In genomic region chr1:212671342-212672031, GRCh38 we compare ENCODE assay signal across 8 cellular contexts. TPM values are rescaled to one million over a fixed set of nuclear protein-coding genes. Genes with fewer than 3 reads are reported as not detected.
DNase-seq lines count a peak whose midpoint lies in the region; ATAC-seq and TF ChIP-seq lines count a peak whose summit lies in the region.

No MANE protein-coding gene starts in this region.

- POLR2A ChIA-PET in activated CD4-positive, alpha-beta T cell treated with anti-CD3 and anti-CD28 coated beads for 36 hours (lab: Charles Lee), result no interaction called here
- POLR2A ChIA-PET in activated CD4-positive, alpha-beta T cell treated with anti-CD3 and anti-CD28 coated beads, Interleukin-2, amount 10 ng/mL, durations not matched to agents 7 days and 5 days (lab: Charles Lee), result interaction anchor here (0.6 kb wide), 1 partner anchor 120 kb away, joined by 4 read pairs; the partner anchor contains the start of gene NSL1
- POLR2A ChIA-PET in PC-9 (lab: Charles Lee; ENCODE audit: unreplicated experiment), result no interaction called here
- POLR2A ChIA-PET in naive thymus-derived CD4-positive, alpha-beta T cell (lab: Charles Lee), result no interaction called here

- peak; percentile 38 for DNase-seq in activated CD4-positive, alpha-beta T cell treated with anti-CD3 and anti-CD28 coated beads for 36 hours
- no peak for DNase-seq in activated CD4-positive, alpha-beta T cell treated with anti-CD3 and anti-CD28 coated beads, Interleukin-2, amount 10 ng/mL, durations not matched to agents 7 days and 5 days
- peak; percentile 63 to 72 for DNase-seq in PC-9
- DNase-seq in epithelial cell of esophagus (ENCODE audit: low read depth), result peak; percentile 92
- no peak for DNase-seq in naive thymus-derived CD4-positive, alpha-beta T cell
- no peak for DNase-seq in activated CD4-positive, alpha-beta T cell treated with anti-CD3 and anti-CD28 coated beads for 4 hours

- 0 out of 2 replicates have a peak, but pooled peaks cover 2% of the 10 kb centered on the region for H3F3A ChIP-seq in Loucy (ENCODE audit: low read depth)
- H3F3A ChIP-seq in PC-9 (ENCODE audit: insufficient read depth, low read depth), result peaks cover 18% of the 10 kb centered on the region; the same call in 1 of the 2 replicates

- H3K4me3 ChIP-seq in Loucy (ENCODE audit: low read length, poor library complexity, severe bottlenecking), result no peak overlapping the region
- no peak overlapping the region for H3K4me3 ChIP-seq in PC-9
- H3K4me3 ChIP-seq in epithelial cell of esophagus (ENCODE audit: low read length), result no peak overlapping the region
- H3K4me3 ChIP-seq in naive thymus-derived CD4-positive, alpha-beta T cell (ENCODE audit: low read length), result no peak overlapping the region

- no peak overlapping the region for H3K4me2 ChIP-seq in Loucy (ENCODE audit: low read depth, low read length, poor library complexity, severe bottlenecking)
- peak overlapping the region; percentile 39 for H3K4me2 ChIP-seq in PC-9

- H3K9ac ChIP-seq in Loucy (ENCODE audit: low read depth, low read length, poor library complexity, severe bottlenecking), result no peak overlapping the region

- intact Hi-C loops in activated CD4-positive, alpha-beta T cell treated with anti-CD3 and anti-CD28 coated beads for 36 hours (cut with DNase I, micrococcal nuclease), result no loop called here
- intact Hi-C loops in PC-9 (cut with micrococcal nuclease; ENCODE audit: unreplicated experiment), result no loop called here
- intact Hi-C loops in naive thymus-derived CD4-positive, alpha-beta T cell (cut with micrococcal nuclease), result no loop called here

- no peaks in the 10 kb centered on the region for H3K9me3 Mint-ChIP-seq in activated CD4-positive, alpha-beta T cell treated with anti-CD3 and anti-CD28 coated beads for 36 hours (ENCODE audit: low read depth)
- no peaks in the 10 kb centered on the region for H3K9me3 Mint-ChIP-seq in activated CD4-positive, alpha-beta T cell treated with anti-CD3 and anti-CD28 coated beads, Interleukin-2, amount 10 ng/mL, durations not matched to agents 7 days and 5 days
- no peaks in the 10 kb centered on the region for H3K9me3 Mint-ChIP-seq in naive thymus-derived CD4-positive, alpha-beta T cell

- H3K36me3 Mint-ChIP-seq in activated CD4-positive, alpha-beta T cell treated with anti-CD3 and anti-CD28 coated beads for 36 hours (ENCODE audit: low read depth), result no peaks in the 10 kb centered on the region
- H3K36me3 Mint-ChIP-seq in activated CD4-positive, alpha-beta T cell treated with anti-CD3 and anti-CD28 coated beads, Interleukin-2, amount 10 ng/mL, durations not matched to agents 7 days and 5 days (ENCODE audit: low read depth), result no peaks in the 10 kb centered on the region
- no peaks in the 10 kb centered on the region for H3K36me3 Mint-ChIP-seq in naive thymus-derived CD4-positive, alpha-beta T cell

- H3K27ac ChIP-seq in PC-9, result no peak overlapping the region
- H3K27ac ChIP-seq in naive thymus-derived CD4-positive, alpha-beta T cell (ENCODE audit: low read depth, low read length), result no peak overlapping the region

- no peaks in the 10 kb centered on the region for H3K9me2 ChIP-seq in Loucy (replicated peaks; ENCODE audit: low read depth, low read length)
- H3K9me2 ChIP-seq in PC-9 (ENCODE audit: insufficient read depth), result no peaks in the 10 kb centered on the region

- H3K79me2 ChIP-seq in Loucy (ENCODE audit: insufficient read depth, low read length), result no peaks in the 10 kb centered on the region
- no peaks in the 10 kb centered on the region for H3K79me2 ChIP-seq in PC-9 (ENCODE audit: low read depth)

- H3K27ac Mint-ChIP-seq in activated CD4-positive, alpha-beta T cell treated with anti-CD3 and anti-CD28 coated beads for 36 hours, result peak overlapping the region; percentile 18
- H3K27ac Mint-ChIP-seq in activated CD4-positive, alpha-beta T cell treated with anti-CD3 and anti-CD28 coated beads, Interleukin-2, amount 10 ng/mL, durations not matched to agents 7 days and 5 days, result no peak overlapping the region
- H3K27ac Mint-ChIP-seq in naive thymus-derived CD4-positive, alpha-beta T cell, result no peak overlapping the region

- no peaks in the 10 kb centered on the region for H3K27me3 ChIP-seq in Loucy (ENCODE audit: insufficient read depth, low read length, poor library complexity, severe bottlenecking)
- H3K27me3 ChIP-seq in PC-9 (ENCODE audit: insufficient read depth, low read depth), result no peaks in the 10 kb centered on the region
- no peaks in the 10 kb centered on the region for H3K27me3 ChIP-seq in naive thymus-derived CD4-positive, alpha-beta T cell (ENCODE audit: control insufficient read depth in 2 of 2, insufficient read depth in 2 of 2, low read length in 2 of 2)

- BruUV-seq in PC-9 (replicated peaks; lab: Mats Ljungman, UMichigan), result no TSS peak

- no peak overlapping the region for H3K4me3 Mint-ChIP-seq in activated CD4-positive, alpha-beta T cell treated with anti-CD3 and anti-CD28 coated beads for 36 hours
- no peak overlapping the region for H3K4me3 Mint-ChIP-seq in activated CD4-positive, alpha-beta T cell treated with anti-CD3 and anti-CD28 coated beads, Interleukin-2, amount 10 ng/mL, durations not matched to agents 7 days and 5 days
- H3K4me3 Mint-ChIP-seq in naive thymus-derived CD4-positive, alpha-beta T cell, result peak overlapping the region in 1 of 10 donors; percentile 1

- no peaks in the 10 kb centered on the region for H3K36me3 ChIP-seq in Loucy (ENCODE audit: insufficient read depth, low read length)
- H3K36me3 ChIP-seq in PC-9 (ENCODE audit: low read depth), result no peaks in the 10 kb centered on the region
- no peaks in the 10 kb centered on the region for H3K36me3 ChIP-seq in naive thymus-derived CD4-positive, alpha-beta T cell (ENCODE audit: control insufficient read depth in 2 of 3, insufficient read depth in 3 of 3, low read length in 3 of 3)

- H4K20me1 ChIP-seq in Loucy (ENCODE audit: insufficient read depth, low read length, poor library complexity, severe bottlenecking), result no peaks in the 10 kb centered on the region
- H4K20me1 ChIP-seq in PC-9 (ENCODE audit: insufficient read depth), result no peaks in the 10 kb centered on the region

- H2AFZ ChIP-seq in Loucy (ENCODE audit: low read length), result peak overlapping the region; percentile 34; the same call in 1 of the 2 replicates
- no peak overlapping the region for H2AFZ ChIP-seq in PC-9

- TF ChIP-seq CTCF in Loucy (conservative IDR thresholded peaks at IDR 0.05; ENCODE audit: low read length), result no peak
- no peak for TF ChIP-seq CTCF in PC-9 (conservative IDR thresholded peaks at IDR 0.05)
- no peak for TF ChIP-seq CTCF in epithelial cell of esophagus (IDR thresholded peaks at IDR 0.05; ENCODE audit: insufficient read depth, low read depth, low read length, missing control alignments)

- peaks cover 20% of the 10 kb centered on the region for H3K4me1 Mint-ChIP-seq in activated CD4-positive, alpha-beta T cell treated with anti-CD3 and anti-CD28 coated beads for 36 hours
- peaks cover 24% of the 10 kb centered on the region for H3K4me1 Mint-ChIP-seq in activated CD4-positive, alpha-beta T cell treated with anti-CD3 and anti-CD28 coated beads, Interleukin-2, amount 10 ng/mL, durations not matched to agents 7 days and 5 days
- peaks cover 0 to 27% (median 0%) of the 10 kb centered on the region in 7 donors for H3K4me1 Mint-ChIP-seq in naive thymus-derived CD4-positive, alpha-beta T cell

- CTCF ChIA-PET in activated CD4-positive, alpha-beta T cell treated with anti-CD3 and anti-CD28 coated beads for 36 hours (lab: Charles Lee), result interaction anchor here (0.6 to 2.2 kb wide), 4 partner anchors 87 to 1241 kb away, joined by 3 to 11 read pairs (median 4); no protein-coding TSS in a partner anchor
- CTCF ChIA-PET in activated CD4-positive, alpha-beta T cell treated with anti-CD3 and anti-CD28 coated beads, Interleukin-2, amount 10 ng/mL, durations not matched to agents 7 days and 5 days (lab: Charles Lee), result interaction anchor here (1.0 kb wide), 1 partner anchor 8 kb away, joined by 7 read pairs; no protein-coding TSS in a partner anchor
- CTCF ChIA-PET in PC-9 (lab: Charles Lee), result no interaction called here
- CTCF ChIA-PET in naive thymus-derived CD4-positive, alpha-beta T cell (lab: Charles Lee), result no interaction called here

- H3K4me1 ChIP-seq in Loucy (ENCODE audit: insufficient read depth, low read length, poor library complexity, severe bottlenecking), result peaks cover 28% of the 10 kb centered on the region
- H3K4me1 ChIP-seq in PC-9 (replicated peaks; ENCODE audit: insufficient read depth), result peaks cover 31% of the 10 kb centered on the region
- no peaks in the 10 kb centered on the region for H3K4me1 ChIP-seq in naive thymus-derived CD4-positive, alpha-beta T cell (ENCODE audit: control insufficient read depth in 2 of 2, insufficient read depth in 2 of 2, low read length in 2 of 2)

- ATAC-seq in activated CD4-positive, alpha-beta T cell treated with anti-CD3 and anti-CD28 coated beads for 36 hours, result peak; percentile 68
- ATAC-seq in naive thymus-derived CD4-positive, alpha-beta T cell, result peak; percentile 86
- no peak for ATAC-seq in GM21723 (IDR thresholded peaks at IDR 0.05; ENCODE audit: unreplicated experiment)

- peaks cover 21% of the 10 kb centered on the region for H3K27me3 Mint-ChIP-seq in activated CD4-positive, alpha-beta T cell treated with anti-CD3 and anti-CD28 coated beads for 36 hours
- H3K27me3 Mint-ChIP-seq in activated CD4-positive, alpha-beta T cell treated with anti-CD3 and anti-CD28 coated beads, Interleukin-2, amount 10 ng/mL, durations not matched to agents 7 days and 5 days, result peaks cover 15% of the 10 kb centered on the region
- H3K27me3 Mint-ChIP-seq in naive thymus-derived CD4-positive, alpha-beta T cell, result peaks cover 5 to 25% (median 21%) of the 10 kb centered on the region in 5 donors

- H3K9me3 ChIP-seq in Loucy (ENCODE audit: insufficient read depth, low read depth, low read length) (no peaks in the 10 kb centered on the region), PC-9 (ENCODE audit: insufficient read depth, low read depth) (no peaks in the 10 kb centered on the region)
- H3K9me3 ChIP-seq in naive thymus-derived CD4-positive, alpha-beta T cell (ENCODE audit: control insufficient read depth in 2 of 3, low read length in 3 of 3), result no peaks in the 10 kb centered on the region

RNA-seq across cellular contexts. Expression of gene BATF3, which starts 28.2 kb away (rescaled TPM):
- total RNA-seq in activated CD4-positive, alpha-beta T cell treated with anti-CD3 and anti-CD28 coated beads for 36 hours, result 100 to 1,000 TPM; 129 to 149 TPM
- 10 to 100 TPM; 12.5 to 14.0 TPM for total RNA-seq in activated CD4-positive, alpha-beta T cell treated with anti-CD3 and anti-CD28 coated beads, Interleukin-2, amount 10 ng/mL, durations not matched to agents 7 days and 5 days
- total RNA-seq in PC-9 (2021), result 0.50 and 1.3 TPM in 2 replicates
- 10 to 100 TPM in 1 of 5 experiments, 1 to 10 TPM in 3, under 1 TPM in 1; 0.27 to 40.2 (median 1.2) TPM for total RNA-seq in naive thymus-derived CD4-positive, alpha-beta T cell
- under 1 TPM; 0.69 to 0.98 TPM for polyA plus RNA-seq in naive thymus-derived CD4-positive, alpha-beta T cell

Comparison
In these comparisons a context has a peak if more than half of its experiments do, and no peak if none do; other contexts are left out.
1. DNase-seq: peak in activated CD4-positive, alpha-beta T cell treated with anti-CD3 and anti-CD28 coated beads for 36 hours (single experiment), PC-9 (2 of 2) and epithelial cell of esophagus (single experiment); none in activated CD4-positive, alpha-beta T cell treated with anti-CD3 and anti-CD28 coated beads, Interleukin-2, amount 10 ng/mL, durations not matched to agents 7 days and 5 days (single experiment), naive thymus-derived CD4-positive, alpha-beta T cell (0 of 9) and activated CD4-positive, alpha-beta T cell treated with anti-CD3 and anti-CD28 coated beads for 4 hours (0 of 2).
2. CTCF ChIA-PET loops: an anchor here in activated CD4-positive, alpha-beta T cell treated with anti-CD3 and anti-CD28 coated beads for 36 hours (0.6 to 2.2 kb wide) and activated CD4-positive, alpha-beta T cell treated with anti-CD3 and anti-CD28 coated beads, Interleukin-2, amount 10 ng/mL, durations not matched to agents 7 days and 5 days (1.0 kb wide); none called in PC-9 and naive thymus-derived CD4-positive, alpha-beta T cell.